Comparison of ENCODE assay signal across 7 cellular contexts in genomic region chr16:89783952-89784351, GRCh38. TPM values are rescaled to one million over a fixed set of nuclear protein-coding genes. Genes with fewer than 3 reads are reported as not detected.
DNase-seq lines count a peak whose midpoint lies in the region; ATAC-seq, FAIRE-seq and TF ChIP-seq lines count a peak whose summit lies in the region.
"Not testable (repeated sequence)": the region's sequence is repeated elsewhere in the genome, so short reads cannot be mapped to it uniquely, and the experiment has no call there.

No MANE protein-coding gene starts in this region.

- H3K27me3 Mint-ChIP-seq in CD4-positive, alpha-beta T cell; CD8-positive, alpha-beta T cell (ENCODE audit: low read depth); effector memory CD8-positive, alpha-beta T cell; naive thymus-derived CD4-positive, alpha-beta T cell; natural killer cell (ENCODE audit: low read depth in 2 of 2): not testable (repeated sequence)

- H3K4me1 Mint-ChIP-seq in CD4-positive, alpha-beta T cell (ENCODE audit: low read depth), result peaks cover 31% of the 10 kb centered on the region
- peaks cover 30% of the 10 kb centered on the region for H3K4me1 Mint-ChIP-seq in CD8-positive, alpha-beta T cell (ENCODE audit: low read depth)
- peaks cover 26 to 28% of the 10 kb centered on the region in 2 donors for H3K4me1 Mint-ChIP-seq in effector memory CD8-positive, alpha-beta T cell (ENCODE audit: low read depth in 2 of 2)
- H3K4me1 Mint-ChIP-seq in naive thymus-derived CD4-positive, alpha-beta T cell, result peaks cover 21 to 32% (median 28%) of the 10 kb centered on the region in 7 donors
- peaks cover 14% of the 10 kb centered on the region in 2 donors for H3K4me1 Mint-ChIP-seq in natural killer cell

- H3K27ac ChIP-seq in CD4-positive, alpha-beta T cell (ENCODE audit: low read depth, low read length); CD8-positive, alpha-beta T cell (ENCODE audit: low read depth, low read length); HEK293 (ENCODE audit: extremely low read depth, low read depth, low read length); K562 (ENCODE audit: extremely low read depth, low read depth, low read length); naive thymus-derived CD4-positive, alpha-beta T cell (ENCODE audit: low read depth, low read length): not testable (repeated sequence)

- H3K27ac Mint-ChIP-seq in CD4-positive, alpha-beta T cell, result peak overlapping the region; percentile 69
- peak overlapping the region; percentile 91 for H3K27ac Mint-ChIP-seq in CD8-positive, alpha-beta T cell
- H3K27ac Mint-ChIP-seq in effector memory CD8-positive, alpha-beta T cell, result peak overlapping the region; percentile 94 to 96
- peak overlapping the region in 6 of 9 donors; percentile 39 to 88 (median 87) for H3K27ac Mint-ChIP-seq in naive thymus-derived CD4-positive, alpha-beta T cell
- not testable (repeated sequence) for H3K27ac Mint-ChIP-seq in natural killer cell

- not testable (repeated sequence) for H2AFZ ChIP-seq in K562 (ENCODE audit: low read depth, low read length)

- H3K4me3 ChIP-seq in CD8-positive, alpha-beta T cell (ENCODE audit: low read depth, low read length); HEK293 (ENCODE audit: low read depth, low read length); K562; naive thymus-derived CD4-positive, alpha-beta T cell (ENCODE audit: low read length): not testable (repeated sequence)

- not testable (repeated sequence) for TF ChIP-seq RAD21 in K562 (CRISPR knock-in tag; conservative IDR thresholded peaks at IDR 0.05 in 1 of 2, IDR thresholded peaks at IDR 0.05 in 1 of 2)

- POLR2A ChIA-PET in CD4-positive, alpha-beta T cell (lab: Charles Lee), result interaction anchor here (0.6 to 2.3 kb wide), 4 partner anchors 36 to 91 kb away, joined by 3 to 8 read pairs (median 4); partner anchors contain the start of gene TCF25
- POLR2A ChIA-PET in CD8-positive, alpha-beta T cell (lab: Charles Lee), result interaction anchor here (0.6 to 3.7 kb wide), 5 partner anchors 15 to 61 kb away, joined by 3 to 21 read pairs (median 5); no protein-coding TSS in a partner anchor
- POLR2A ChIA-PET in HEK293 (lab: Yijun Ruan, JAX), result not testable (repeated sequence)
- POLR2A ChIA-PET in K562 (lab: Yijun Ruan, JAX), result interaction anchor here (1.4 kb wide), 1 partner anchor 21 kb away, joined by 4 read pairs; no protein-coding TSS in a partner anchor
- POLR2A ChIA-PET in naive thymus-derived CD4-positive, alpha-beta T cell (lab: Charles Lee), result interaction anchor here (0.7 to 3.3 kb wide), 3 partner anchors 22 to 711 kb away, joined by 3 to 15 read pairs (median 9); no protein-coding TSS in a partner anchor

- TF ChIP-seq EP300 in K562 (IDR thresholded peaks at IDR 0.05; ENCODE audit: low read length), result not testable (repeated sequence)

- not testable (repeated sequence) for H3K9me1 ChIP-seq in K562 (ENCODE audit: control insufficient read depth, insufficient read depth, low read length)

- H3K4me2 ChIP-seq in K562 (ENCODE audit: insufficient read depth, low read length), result not testable (repeated sequence)

- FAIRE-seq in K562 (lab: Jason Lieb, UNC), result not testable (repeated sequence)

- H3K4me3 Mint-ChIP-seq in CD4-positive, alpha-beta T cell, result peak overlapping the region; percentile 11
- H3K4me3 Mint-ChIP-seq in CD8-positive, alpha-beta T cell, result not testable (repeated sequence)
- H3K4me3 Mint-ChIP-seq in effector memory CD8-positive, alpha-beta T cell, result peak overlapping the region; percentile 57 to 70
- peak overlapping the region in 2 of 10 donors; percentile 62 to 75 for H3K4me3 Mint-ChIP-seq in naive thymus-derived CD4-positive, alpha-beta T cell
- peak overlapping the region; percentile 37 for H3K4me3 Mint-ChIP-seq in natural killer cell

- not testable (repeated sequence) for TF ChIP-seq POLR2A in K562 (conservative IDR thresholded peaks at IDR 0.05)

- 96% methylated on average over 4 of the region's 6 CpGs for WGBS in K562 (ENCODE audit: insufficient coverage, low coverage, missing lambda C conversion rate)

- H3K79me2 ChIP-seq in K562 (ENCODE audit: control insufficient read depth, insufficient read depth, low read length), result not testable (repeated sequence)

- not testable (repeated sequence) for H3K36me3 ChIP-seq in CD8-positive, alpha-beta T cell (ENCODE audit: insufficient read depth, low read length); naive thymus-derived CD4-positive, alpha-beta T cell (ENCODE audit: control insufficient read depth in 2 of 3, insufficient read depth in 3 of 3, low read length in 3 of 3)
- H3K36me3 ChIP-seq in HEK293 (ENCODE audit: control insufficient read depth in 2 of 2, insufficient read depth in 1 of 2, low read length in 2 of 2) (peaks cover 71 to 92% of the 10 kb centered on the region in 2 experiments), K562 (ENCODE audit: control insufficient read depth, insufficient read depth, low read length) (peaks cover 90% of the 10 kb centered on the region; the same call in 2 of the 3 replicates)

- H3K9me3 Mint-ChIP-seq in CD4-positive, alpha-beta T cell; CD8-positive, alpha-beta T cell; effector memory CD8-positive, alpha-beta T cell; naive thymus-derived CD4-positive, alpha-beta T cell; natural killer cell: not testable (repeated sequence)

- in situ Hi-C loops in K562 (cut with MboI), result not testable (repeated sequence)

- intact Hi-C loops in CD4-positive, alpha-beta T cell (cut with DNase I, micrococcal nuclease), result loop anchor here (2.0 to 5.0 kb wide), 2 partner anchors 37 to 83 kb away; partner anchors contain the start of gene SPATA2L (in 1 of the 2)
- intact Hi-C loops in CD8-positive, alpha-beta T cell (cut with DNase I, micrococcal nuclease), result loop anchor here (2.0 kb wide), 2 partner anchors 23 to 61 kb away; no protein-coding TSS in a partner anchor
- intact Hi-C loops in K562 (cut with micrococcal nuclease); natural killer cell (cut with micrococcal nuclease): not testable (repeated sequence)
- intact Hi-C loops in naive thymus-derived CD4-positive, alpha-beta T cell (cut with micrococcal nuclease), result loop anchor here in 1 of 2 donors (2.0 kb wide), 1 partner anchor 19 kb away; no protein-coding TSS in a partner anchor

- CTCF ChIA-PET in CD4-positive, alpha-beta T cell (lab: Charles Lee); HEK293 (lab: Yijun Ruan, JAX); K562 (lab: Yijun Ruan, JAX; ENCODE audit: low intra/inter-chr PET ratio): not testable (repeated sequence)
- CTCF ChIA-PET in CD8-positive, alpha-beta T cell (lab: Charles Lee), result interaction anchor here (1.0 to 3.9 kb wide), 2 partner anchors 9 to 78 kb away, joined by 4 to 18 read pairs; no protein-coding TSS in a partner anchor
- CTCF ChIA-PET in naive thymus-derived CD4-positive, alpha-beta T cell (lab: Charles Lee), result interaction anchor here (4.7 kb wide), 1 partner anchor 77 kb away, joined by 27 read pairs; no protein-coding TSS in a partner anchor

- not testable (repeated sequence) for H3K9ac ChIP-seq in K562 (ENCODE audit: insufficient read depth in 1 of 2, low read depth in 2 of 2, low read length in 2 of 2)

- not testable (repeated sequence) for H3K9me3 ChIP-seq in CD4-positive, alpha-beta T cell (ENCODE audit: control insufficient read depth, low read length); CD8-positive, alpha-beta T cell (ENCODE audit: low read length); HEK293 (ENCODE audit: control insufficient read depth, insufficient read depth, low read depth, low read length); K562 (replicated peaks; ENCODE audit: control insufficient read depth, insufficient read depth, low read depth, low read length); naive thymus-derived CD4-positive, alpha-beta T cell (ENCODE audit: control insufficient read depth in 2 of 3, low read length in 3 of 3)

- not testable (repeated sequence) for DNase-seq in CD4-positive, alpha-beta T cell; CD8-positive, alpha-beta T cell; K562 (ENCODE audit: extremely low read depth in 1 of 4, low spot score in 3 of 4); naive thymus-derived CD4-positive, alpha-beta T cell; natural killer cell
- DNase-seq in effector memory CD8-positive, alpha-beta T cell, result peak in 1 of 3 experiments; percentile 6

- not testable (repeated sequence) for H4K20me1 ChIP-seq in K562 (replicated peaks; ENCODE audit: control insufficient read depth, insufficient read depth, low read length)

- H3K36me3 Mint-ChIP-seq in CD4-positive, alpha-beta T cell (ENCODE audit: low read depth); CD8-positive, alpha-beta T cell; natural killer cell: not testable (repeated sequence)
- peaks cover 19% of the 10 kb centered on the region for H3K36me3 Mint-ChIP-seq in effector memory CD8-positive, alpha-beta T cell (ENCODE audit: insufficient read depth)
- H3K36me3 Mint-ChIP-seq in naive thymus-derived CD4-positive, alpha-beta T cell, result peaks cover 0 to 15% (median 0%) of the 10 kb centered on the region in 5 donors

- TF ChIP-seq CTCF in CD4-positive, alpha-beta T cell (IDR thresholded peaks at IDR 0.05); CD8-positive, alpha-beta T cell (IDR thresholded peaks at IDR 0.05); HEK293 (tag by site-specific recombination; IDR thresholded peaks at IDR 0.05); K562 (IDR thresholded peaks at IDR 0.05 in 2 of 3, conservative IDR thresholded peaks at IDR 0.05 in 1 of 3; ENCODE audit: insufficient read depth in 2 of 3, low read depth in 1 of 3, low read length in 3 of 3); natural killer cell (IDR thresholded peaks at IDR 0.05): not testable (repeated sequence)

- not testable (repeated sequence) for BruUV-seq in K562 (replicated peaks; lab: Mats Ljungman, UMichigan)

- not testable (repeated sequence) for ATAC-seq in CD4-positive, alpha-beta T cell (ENCODE audit: poor library complexity); CD8-positive, alpha-beta T cell; K562; effector memory CD8-positive, alpha-beta T cell (replicated peaks); naive thymus-derived CD4-positive, alpha-beta T cell; natural killer cell

- H3K27me3 ChIP-seq in CD4-positive, alpha-beta T cell (ENCODE audit: control insufficient read depth, insufficient read depth, low read length); CD8-positive, alpha-beta T cell (ENCODE audit: insufficient read depth, low read length); K562 (ENCODE audit: control insufficient read depth in 2 of 2, insufficient read depth in 2 of 2, low read length in 2 of 2); naive thymus-derived CD4-positive, alpha-beta T cell (ENCODE audit: control insufficient read depth in 2 of 2, insufficient read depth in 2 of 2, low read length in 2 of 2): not testable (repeated sequence)

- peaks cover 34% of the 10 kb centered on the region for H3K4me1 ChIP-seq in CD8-positive, alpha-beta T cell (ENCODE audit: insufficient read depth, low read length)
- not testable (repeated sequence) for H3K4me1 ChIP-seq in HEK293 (ENCODE audit: control insufficient read depth, insufficient read depth, low read length); K562 (replicated peaks in 1 of 2; ENCODE audit: control insufficient read depth in 2 of 2, insufficient read depth in 2 of 2, low read length in 2 of 2)
- peaks cover 28 to 36% of the 10 kb centered on the region in 2 donors for H3K4me1 ChIP-seq in naive thymus-derived CD4-positive, alpha-beta T cell (ENCODE audit: control insufficient read depth in 2 of 2, insufficient read depth in 2 of 2, low read length in 2 of 2)

RNA-seq across cellular contexts. Expression of gene FANCA, which starts 32.5 kb away (rescaled TPM):
- 1 to 10 TPM; 4.1 to 5.0 TPM for total RNA-seq in CD4-positive, alpha-beta T cell
- total RNA-seq in CD8-positive, alpha-beta T cell, result 1 to 10 TPM; 5.6 to 7.5 TPM
- 912 and 1,798 TPM in 2 replicates for total RNA-seq in K562 (2011; cell fraction: chromatin; rRNA removed; ENCODE audit: low replicate concordance)
- 750 and 775 TPM in 2 replicates for total RNA-seq in K562 (2011; cell fraction: nucleolus; rRNA removed)
- total RNA-seq in K562 (2011; cell fraction: nucleoplasm; rRNA removed), result 650 and 708 TPM in 2 replicates
- total RNA-seq in K562 (2014; rRNA removed), result 53.4 and 72.0 TPM in 2 replicates
- total RNA-seq in K562 (2014; rRNA removed; fragmentation: Illumina TruSeq; extraction: Trizol), result 40.2 and 48.6 TPM in 2 replicates
- total RNA-seq in K562 (2015; rRNA removed; fragmentation: Illumina TruSeq; extraction: Trizol), result 46.4 and 51.6 TPM in 2 replicates
- total RNA-seq in K562 (2021), result 108 and 115 TPM in 2 replicates
- 65.4 and 83.5 TPM in 2 replicates for polyA plus RNA-seq in K562 (2011; rRNA removed)
- polyA plus RNA-seq in K562 (2011; cell fraction: cytosol; rRNA removed), result 48.3 and 57.4 TPM in 2 replicates
- 378 and 509 TPM in 2 replicates for polyA plus RNA-seq in K562 (2011; cell fraction: nucleus; rRNA removed)
- polyA plus RNA-seq in K562 (2012), result 61.8 and 65.9 TPM in 2 replicates
- polyA plus RNA-seq in K562 (2014; fragmentation: Illumina TruSeq; extraction: Trizol), result 72.8 and 78.9 TPM in 2 replicates
- polyA plus RNA-seq in K562 (2014; fragmentation: Nextera tagmentation; extraction: Ambion mirVana), result 1 to 10 TPM; 6.9 to 9.3 TPM
- polyA plus RNA-seq in K562 (2014; rRNA removed), result 114 TPM in 2 replicates
- polyA minus RNA-seq in K562 (2011; rRNA and poly(A)+ RNA removed), result 109 and 120 TPM in 2 replicates
- 54.5 and 57.5 TPM in 2 replicates for polyA minus RNA-seq in K562 (2011; cell fraction: cytosol; rRNA and poly(A)+ RNA removed)
- 197 and 206 TPM in 2 replicates for polyA minus RNA-seq in K562 (2011; cell fraction: nucleus; rRNA and poly(A)+ RNA removed)
- total RNA-seq in naive thymus-derived CD4-positive, alpha-beta T cell, result 100 to 1,000 TPM in 1 of 5 experiments, 10 to 100 TPM in 1, 1 to 10 TPM in 3; 3.5 to 111 (median 7.9) TPM
- polyA plus RNA-seq in naive thymus-derived CD4-positive, alpha-beta T cell, result 1 to 10 TPM in 1 of 2 donors, under 1 TPM in 1; 0.59 to 3.4 TPM
- 10 to 100 TPM; 43.3 to 45.4 (median 45.1) TPM for total RNA-seq in natural killer cell

RNA-seq across cellular contexts. Expression of gene SPIRE2, which starts 44.3 kb away (rescaled TPM):
- total RNA-seq in CD4-positive, alpha-beta T cell, result 1 to 10 TPM; 1.1 TPM
- total RNA-seq in CD8-positive, alpha-beta T cell, result under 1 TPM in 1 of 2 experiments, not detected in 1; 0.76 TPM
- total RNA-seq in K562 (2011; cell fraction: chromatin; rRNA removed; ENCODE audit: low replicate concordance), result 16.2 and 31.3 TPM in 2 replicates
- total RNA-seq in K562 (2011; cell fraction: nucleolus; rRNA removed), result 15.7 and 25.0 TPM in 2 replicates
- total RNA-seq in K562 (2011; cell fraction: nucleoplasm; rRNA removed), result 13.4 and 13.9 TPM in 2 replicates
- 6.5 and 6.9 TPM in 2 replicates for total RNA-seq in K562 (2014; rRNA removed)
- 2.9 TPM in 2 replicates for total RNA-seq in K562 (2014; rRNA removed; fragmentation: Illumina TruSeq; extraction: Trizol)
- 4.1 and 4.6 TPM in 2 replicates for total RNA-seq in K562 (2015; rRNA removed; fragmentation: Illumina TruSeq; extraction: Trizol)
- 6.9 and 8.9 TPM in 2 replicates for total RNA-seq in K562 (2021)
- polyA plus RNA-seq in K562 (2011; rRNA removed), result 4.7 and 6.0 TPM in 2 replicates
- polyA plus RNA-seq in K562 (2011; cell fraction: cytosol; rRNA removed), result 4.6 and 8.1 TPM in 2 replicates
- 19.7 and 32.5 TPM in 2 replicates for polyA plus RNA-seq in K562 (2011; cell fraction: nucleus; rRNA removed)
- 3.8 and 5.7 TPM in 2 replicates for polyA plus RNA-seq in K562 (2012)
- polyA plus RNA-seq in K562 (2014; fragmentation: Illumina TruSeq; extraction: Trizol), result 3.9 and 4.0 TPM in 2 replicates
- polyA plus RNA-seq in K562 (2014; fragmentation: Nextera tagmentation; extraction: Ambion mirVana), result under 1 TPM; 0.70 to 0.76 TPM
- polyA plus RNA-seq in K562 (2014; rRNA removed), result 5.5 and 7.5 TPM in 2 replicates
- polyA minus RNA-seq in K562 (2011; rRNA and poly(A)+ RNA removed), result 2.1 and 3.5 TPM in 2 replicates
- polyA minus RNA-seq in K562 (2011; cell fraction: cytosol; rRNA and poly(A)+ RNA removed), result 4.3 and 7.3 TPM in 2 replicates
- polyA minus RNA-seq in K562 (2011; cell fraction: nucleus; rRNA and poly(A)+ RNA removed), result 6.5 and 8.2 TPM in 2 replicates
- 1 to 10 TPM; 1.2 to 3.5 (median 3.0) TPM for total RNA-seq in naive thymus-derived CD4-positive, alpha-beta T cell
- under 1 TPM; 0.32 to 0.35 TPM for polyA plus RNA-seq in naive thymus-derived CD4-positive, alpha-beta T cell
- total RNA-seq in natural killer cell, result 1 to 10 TPM; 4.5 to 8.7 (median 6.5) TPM
